Comparison of ENCODE assay signal across 26 cellular contexts in genomic region chr3:34070831-34071230, GRCh38.
A peak's percentile ranks its signal among the peaks of the same experiment; 100 is the strongest.
DNase-seq lines count a peak whose midpoint lies in the region; ATAC-seq lines count a peak whose summit lies in the region.
"Had no signal": no experiment of that assay in that cellular context is flagged by ENCODE, and none has a peak within 500 bp of the region (broad histone marks: within the 10 kb centered on the region; RNA-seq: fewer than 3 reads in every experiment).

No MANE protein-coding gene starts in this region.

- no peak overlapping the region for H3K27ac Mint-ChIP-seq in activated naive CD4-positive, alpha-beta T cell treated with anti-CD3 and anti-CD28 coated beads, Interleukin-2, amount 50 U/mL, for 72 hours
- no peak overlapping the region for H3K27ac Mint-ChIP-seq in activated naive CD4-positive, alpha-beta T cell treated with anti-CD3 and anti-CD28 coated beads, Interleukin-2, amount 10 ng/mL, durations not matched to agents 7 days and 5 days
- no peak overlapping the region for H3K27ac Mint-ChIP-seq in stimulated activated naive B cell treated with anti-CD40 and anti-IgM and Interleukin-4, amounts not matched to agents 10 μg/mL and 1 μg/mL and 100 μg/mL, for 72 hours
- H3K27ac Mint-ChIP-seq: activated naive CD4-positive, alpha-beta T cell treated with anti-CD3 and anti-CD28 coated beads, Interleukin-2, amount 50 U/mL, for 24 hours; nephron progenitor cell had no signal

- CTCF ChIA-PET in activated naive CD4-positive, alpha-beta T cell treated with anti-CD3 and anti-CD28 coated beads, Interleukin-2, amount 10 ng/mL, durations not matched to agents 7 days and 5 days (lab: Charles Lee), result no interaction called here

- no peak overlapping the region for H3K4me3 Mint-ChIP-seq in activated naive CD4-positive, alpha-beta T cell treated with anti-CD3 and anti-CD28 coated beads, Interleukin-2, amount 10 ng/mL, durations not matched to agents 7 days and 5 days
- no peak overlapping the region for H3K4me3 Mint-ChIP-seq in stimulated activated naive B cell treated with anti-CD40 and anti-IgM and Interleukin-4, amounts not matched to agents 10 μg/mL and 1 μg/mL and 100 μg/mL, for 72 hours
- H3K4me3 Mint-ChIP-seq: activated naive CD4-positive, alpha-beta T cell treated with anti-CD3 and anti-CD28 coated beads, Interleukin-2, amount 50 U/mL, for 24 hours; nephron progenitor cell had no signal

- H3K36me3 Mint-ChIP-seq in activated naive CD4-positive, alpha-beta T cell treated with anti-CD3 and anti-CD28 coated beads, Interleukin-2, amount 50 U/mL, for 72 hours, result no peaks in the 10 kb centered on the region
- no peaks in the 10 kb centered on the region for H3K36me3 Mint-ChIP-seq in activated naive CD4-positive, alpha-beta T cell treated with anti-CD3 and anti-CD28 coated beads, Interleukin-2, amount 10 ng/mL, durations not matched to agents 7 days and 5 days
- H3K36me3 Mint-ChIP-seq in stimulated activated naive B cell treated with anti-CD40 and anti-IgM and Interleukin-4, amounts not matched to agents 10 μg/mL and 1 μg/mL and 100 μg/mL, for 72 hours, result no peaks in the 10 kb centered on the region
- H3K36me3 Mint-ChIP-seq: activated naive CD4-positive, alpha-beta T cell treated with anti-CD3 and anti-CD28 coated beads, Interleukin-2, amount 50 U/mL, for 24 hours had no signal

- peak; percentile 24 to 92 for ATAC-seq in activated naive CD4-positive, alpha-beta T cell treated with anti-CD3 and anti-CD28 coated beads, Interleukin-2, amount 50 U/mL, for 72 hours
- peak; percentile 37 for ATAC-seq in HG02623 (IDR thresholded peaks at IDR 0.05; ENCODE audit: unreplicated experiment)
- peak; percentile 36 for ATAC-seq in HG03378 (IDR thresholded peaks at IDR 0.05; ENCODE audit: unreplicated experiment)
- peak; percentile 64 to 79 for ATAC-seq in stimulated activated naive B cell treated with anti-CD40 and anti-IgM and Interleukin-4, amounts not matched to agents 10 μg/mL and 1 μg/mL and 100 μg/mL, for 72 hours (replicated peaks)
- no peak for ATAC-seq in GM21390 (IDR thresholded peaks at IDR 0.05; ENCODE audit: unreplicated experiment)
- ATAC-seq: gastrocnemius medialis, psoas muscle, Right ventricle myocardium inferior had no signal

- peaks cover 6% of the 10 kb centered on the region for H3K27me3 Mint-ChIP-seq in activated naive CD4-positive, alpha-beta T cell treated with anti-CD3 and anti-CD28 coated beads, Interleukin-2, amount 10 ng/mL, durations not matched to agents 7 days and 5 days
- H3K27me3 Mint-ChIP-seq in stimulated activated naive B cell treated with anti-CD40 and anti-IgM and Interleukin-4, amounts not matched to agents 10 μg/mL and 1 μg/mL and 100 μg/mL, for 72 hours, result no peaks in the 10 kb centered on the region
- H3K27me3 Mint-ChIP-seq: activated naive CD4-positive, alpha-beta T cell treated with anti-CD3 and anti-CD28 coated beads, Interleukin-2, amount 50 U/mL, for 24 hours had no signal

- H3K9me3 Mint-ChIP-seq in activated naive CD4-positive, alpha-beta T cell treated with anti-CD3 and anti-CD28 coated beads, Interleukin-2, amount 50 U/mL, for 72 hours, result no peaks in the 10 kb centered on the region
- H3K9me3 Mint-ChIP-seq in activated naive CD4-positive, alpha-beta T cell treated with anti-CD3 and anti-CD28 coated beads, Interleukin-2, amount 10 ng/mL, durations not matched to agents 7 days and 5 days, result no peaks in the 10 kb centered on the region
- no peaks in the 10 kb centered on the region for H3K9me3 Mint-ChIP-seq in stimulated activated naive B cell treated with anti-CD40 and anti-IgM and Interleukin-4, amounts not matched to agents 10 μg/mL and 1 μg/mL and 100 μg/mL, for 72 hours
- H3K9me3 Mint-ChIP-seq: activated naive CD4-positive, alpha-beta T cell treated with anti-CD3 and anti-CD28 coated beads, Interleukin-2, amount 50 U/mL, for 24 hours; nephron progenitor cell had no signal

- DNase-seq in activated naive CD4-positive, alpha-beta T cell treated with anti-CD3 and anti-CD28 coated beads, Interleukin-2, amount 50 U/mL, for 72 hours (ENCODE audit: low spot score in 2 of 2), result no peak
- no peak for DNase-seq in activated naive CD4-positive, alpha-beta T cell treated with anti-CD3 and anti-CD28 coated beads, Interleukin-2, amount 10 ng/mL, durations not matched to agents 7 days and 5 days
- DNase-seq in stimulated activated naive B cell treated with anti-CD40 and anti-IgM and Interleukin-4, amounts not matched to agents 10 μg/mL and 1 μg/mL and 100 μg/mL, for 72 hours, result peak; percentile 3
- DNase-seq in mesenteric fat pad (ENCODE audit: low spot score) (no peak), glomerular visceral epithelial cell (ENCODE audit: extremely low spot score) (no peak)
- DNase-seq: activated CD4-positive, alpha-beta T cell treated with anti-CD3 and anti-CD28 coated beads for 4 hours; Calu3; effector CD4-positive, alpha-beta T cell; EL; gastrocnemius medialis; Kasumi-1; kidney glomerular epithelial cell; mesenchymal stem cell; NCI-H1092; NCI-H510A treated with DMSO at 0.1 percent for 48 hours; nephron progenitor cell; psoas muscle; small intestine; stimulated activated CD4-positive, alpha-beta T cell treated with anti-CD3 and anti-CD28 coated beads, Interleukin-4, amount 100 ng/mL, for 4 hours; SW 1271; uterus had no signal

- no peaks in the 10 kb centered on the region for H3K4me1 Mint-ChIP-seq in activated naive CD4-positive, alpha-beta T cell treated with anti-CD3 and anti-CD28 coated beads, Interleukin-2, amount 10 ng/mL, durations not matched to agents 7 days and 5 days
- H3K4me1 Mint-ChIP-seq in stimulated activated naive B cell treated with anti-CD40 and anti-IgM and Interleukin-4, amounts not matched to agents 10 μg/mL and 1 μg/mL and 100 μg/mL, for 72 hours, result peaks cover 12 to 14% of the 10 kb centered on the region in 2 donors
- H3K4me1 Mint-ChIP-seq: activated naive CD4-positive, alpha-beta T cell treated with anti-CD3 and anti-CD28 coated beads, Interleukin-2, amount 50 U/mL, for 24 hours; nephron progenitor cell had no signal
